16 cellular contexts compared by ENCODE assay signal in the genomic region with DNA sequence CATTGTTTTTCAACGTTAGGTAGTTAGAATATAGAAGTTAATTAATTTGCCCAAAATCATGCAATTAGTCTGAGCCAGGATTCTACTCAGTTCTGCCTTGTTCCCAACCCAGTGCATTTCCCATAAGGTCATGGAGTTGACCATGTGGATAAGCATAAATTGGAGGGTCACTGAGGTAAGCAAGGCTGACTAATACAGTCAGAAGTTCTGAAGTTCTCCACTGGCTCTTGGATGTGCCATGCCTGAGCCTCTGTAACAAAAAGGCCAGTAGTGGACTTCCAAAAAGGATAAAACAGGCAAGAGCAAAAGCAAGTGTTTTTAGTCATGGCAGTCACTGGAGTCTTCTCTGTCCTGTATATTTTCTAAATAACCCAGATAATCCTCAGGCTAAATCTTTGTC.
DNase-seq lines count a peak whose midpoint lies in the region; ATAC-seq, FAIRE-seq and TF ChIP-seq lines count a peak whose summit lies in the region.
"Had no signal": no experiment of that assay in that cellular context is flagged by ENCODE, and none has a peak within 500 bp of the region (broad histone marks: within the 10 kb centered on the region; RNA-seq: fewer than 3 reads in every experiment).

No MANE protein-coding gene starts in this region.

- no peak overlapping the region for H3K23ac ChIP-seq in mesendoderm (ENCODE audit: low read length)

- H3K79me2 ChIP-seq in Karpas-422 (ENCODE audit: low read length), result no peaks in the 10 kb centered on the region
- no peaks in the 10 kb centered on the region for H3K79me2 ChIP-seq in endothelial cell of umbilical vein (ENCODE audit: control insufficient read depth, insufficient read depth, low read length)
- no peaks in the 10 kb centered on the region for H3K79me2 ChIP-seq in mesendoderm (ENCODE audit: control insufficient read depth, insufficient read depth, low read length)

- H2BK5ac ChIP-seq in mesendoderm (ENCODE audit: low read length), result no peak overlapping the region

- H4K20me1 ChIP-seq in Karpas-422 (ENCODE audit: insufficient read depth, low read depth, low read length) (no peaks in the 10 kb centered on the region), endothelial cell of umbilical vein (replicated peaks; ENCODE audit: control insufficient read depth, extremely low read depth, insufficient read depth, low read length) (no peaks in the 10 kb centered on the region)

- ATAC-seq in activated T-cell treated with anti-CD3 and anti-CD28 coated beads, Interleukin-2, amount 50 U/mL, for 4 hours, result no peak
- ATAC-seq in HG03097 (IDR thresholded peaks at IDR 0.05; ENCODE audit: low FRiP score, unreplicated experiment), result no peak

- no peaks in the 10 kb centered on the region for H3K9me1 ChIP-seq in endothelial cell of umbilical vein (replicated peaks; ENCODE audit: control insufficient read depth, extremely low read depth, insufficient read depth, low read length)

- POLR2A ChIA-PET in endothelial cell of umbilical vein (lab: Charles Lee), result no interaction called here

- H2AK5ac ChIP-seq in mesendoderm (ENCODE audit: low read length), result no peak overlapping the region

- no peak overlapping the region for H2BK15ac ChIP-seq in mesendoderm (replicated peaks; ENCODE audit: low read depth)

- H3K4me3 ChIP-seq in Karpas-422 (ENCODE audit: low read length) (no peak overlapping the region), endothelial cell of umbilical vein (replicated peaks in 1 of 3; ENCODE audit: insufficient read depth in 1 of 3, low read depth in 1 of 3, low read length in 3 of 3) (no peak overlapping the region), mesendoderm (ENCODE audit: low read length) (no peak overlapping the region)
- H3K4me3 ChIP-seq: sigmoid colon, suprapubic skin had no signal

- TF ChIP-seq CTCF in 22Rv1 (IDR thresholded peaks at IDR 0.05) (no peak), endothelial cell of umbilical vein (IDR thresholded peaks at IDR 0.05; ENCODE audit: extremely low read depth in 1 of 2, insufficient read depth in 1 of 2, low read depth in 1 of 2, low read length in 2 of 2) (no peak)

- no peak overlapping the region for H2AFZ ChIP-seq in Karpas-422 (ENCODE audit: low read length)
- no peak overlapping the region for H2AFZ ChIP-seq in endothelial cell of umbilical vein (ENCODE audit: low read depth, low read length)

- H3K27me3 ChIP-seq in Karpas-422 (ENCODE audit: low read length) (no peaks in the 10 kb centered on the region), endothelial cell of umbilical vein (ENCODE audit: control insufficient read depth in 2 of 2, insufficient read depth in 2 of 2, low read length in 2 of 2) (no peaks in the 10 kb centered on the region), mesendoderm (ENCODE audit: insufficient read depth, low read length, poor library complexity) (no peaks in the 10 kb centered on the region)
- H3K27me3 ChIP-seq: neutrophil, sigmoid colon, suprapubic skin had no signal

- TSS peak; percentile 59 for BruUV-seq in endothelial cell of umbilical vein (replicated peaks; lab: Mats Ljungman, UMichigan)

- no peak overlapping the region for H3K4me3 Mint-ChIP-seq in activated T-cell treated with anti-CD3 and anti-CD28 coated beads, Interleukin-2, amount 50 U/mL, for 4 hours
- H3K4me3 Mint-ChIP-seq: activated B cell treated with CpG ODN at 0.5 μM for 24 hours; CD8-positive, alpha-beta memory T cell; T-helper 1 cell treated with Interleukin-12 subunit alpha and Interleukin-12 subunit beta and Interleukin-4 antibody, amounts not matched to agents 30 μg/mL and 1 μg/mL, for 36 hours had no signal

- H3K36me3 Mint-ChIP-seq in activated T-cell treated with anti-CD3 and anti-CD28 coated beads, Interleukin-2, amount 50 U/mL, for 4 hours (ENCODE audit: insufficient read depth), result no peaks in the 10 kb centered on the region

- H3K36me3 ChIP-seq in Karpas-422 (ENCODE audit: insufficient read depth, low read length) (no peaks in the 10 kb centered on the region), endothelial cell of umbilical vein (ENCODE audit: control insufficient read depth in 2 of 2, extremely low read depth in 1 of 2, insufficient read depth in 2 of 2, low read length in 2 of 2) (no peaks in the 10 kb centered on the region), mesendoderm (ENCODE audit: control insufficient read depth, insufficient read depth, low read length) (no peaks in the 10 kb centered on the region)
- H3K36me3 ChIP-seq: neutrophil, sigmoid colon, suprapubic skin had no signal

- dilution Hi-C loops in endothelial cell of umbilical vein (cut with MboI; ENCODE audit: extremely low pct_ligation_motif_present, low sequenced_read_pairs), result loop anchor here (25.0 kb wide), 1 partner anchor 128 kb away; a partner anchor contains a TSS

- H3K4me1 ChIP-seq in Karpas-422 (ENCODE audit: low read length) (peaks cover 90% of the 10 kb centered on the region), endothelial cell of umbilical vein (ENCODE audit: control insufficient read depth, extremely low read depth, insufficient read depth, low read length) (peaks cover 19% of the 10 kb centered on the region), mesendoderm (ENCODE audit: control insufficient read depth, low read depth, low read length) (no peaks in the 10 kb centered on the region)

- H3K27ac ChIP-seq in 22Rv1 (peak overlapping the region; percentile 80; the same call in 1 of the 2 replicates), Karpas-422 (ENCODE audit: low read length) (peak overlapping the region; percentile 92), endothelial cell of umbilical vein (ENCODE audit: insufficient read depth, low read depth, low read length) (peak overlapping the region; percentile 52), mesendoderm (ENCODE audit: low read depth, low read length) (no peak overlapping the region)
- H3K27ac ChIP-seq: neutrophil, suprapubic skin had no signal

- WGBS in mesendoderm (ENCODE audit: extremely low coverage, insufficient coverage, low lambda C conversion rate), result no CpG with 5 or more reads among the region's 1 CpG

- no peaks in the 10 kb centered on the region for H3K79me1 ChIP-seq in mesendoderm (ENCODE audit: low read length)

- FAIRE-seq in endothelial cell of umbilical vein (lab: Jason Lieb, UNC), result no peak

- H4K5ac ChIP-seq in mesendoderm (ENCODE audit: low read length), result no peak overlapping the region

- no peak overlapping the region for H3K9ac ChIP-seq in Karpas-422 (ENCODE audit: low read length)
- no peak overlapping the region for H3K9ac ChIP-seq in endothelial cell of umbilical vein (replicated peaks; ENCODE audit: extremely low read depth, insufficient read depth, low read length)
- H3K9ac ChIP-seq in mesendoderm (ENCODE audit: low read length), result no peak overlapping the region

- no peaks in the 10 kb centered on the region for H3K4me1 Mint-ChIP-seq in activated T-cell treated with anti-CD3 and anti-CD28 coated beads, Interleukin-2, amount 50 U/mL, for 4 hours (ENCODE audit: low read depth)
- H3K4me1 Mint-ChIP-seq: activated B cell treated with CpG ODN at 0.5 μM for 24 hours had no signal

- H2BK120ac ChIP-seq in mesendoderm (ENCODE audit: low read depth, low read length), result no peak overlapping the region

- H3K9me3 Mint-ChIP-seq in activated T-cell treated with anti-CD3 and anti-CD28 coated beads, Interleukin-2, amount 50 U/mL, for 4 hours, result no peaks in the 10 kb centered on the region
- H3K9me3 Mint-ChIP-seq: activated T-helper 2 cell treated with anti-CD3 and anti-CD28 coated beads, Interferon-gamma antibody, Interleukin-2, Interleukin-4, amounts not matched to agents 10 μg/mL and 5 μg/mL and 100 μg/mL, durations not matched to agents 14 hours and 24 hours and 36 hours; CD8-positive, alpha-beta memory T cell; T-helper 1 cell treated with Interleukin-12 subunit alpha and Interleukin-12 subunit beta and Interleukin-4 antibody, amounts not matched to agents 30 μg/mL and 1 μg/mL, for 36 hours had no signal

- no peak overlapping the region for H3K56ac ChIP-seq in mesendoderm (ENCODE audit: low read length)

- no peaks in the 10 kb centered on the region for H3K27me3 Mint-ChIP-seq in activated T-cell treated with anti-CD3 and anti-CD28 coated beads, Interleukin-2, amount 50 U/mL, for 4 hours (ENCODE audit: low read depth)
- H3K27me3 Mint-ChIP-seq: activated B cell treated with CpG ODN at 0.5 μM for 24 hours had no signal

- CTCF ChIA-PET in endothelial cell of umbilical vein (lab: Charles Lee), result no interaction called here

- no peaks in the 10 kb centered on the region for H3K9me2 ChIP-seq in Karpas-422 (replicated peaks; ENCODE audit: insufficient read depth, low read length)

- no peak overlapping the region for H4K8ac ChIP-seq in mesendoderm (ENCODE audit: low read depth, low read length)

- TF ChIP-seq POLR2A in endothelial cell of umbilical vein (IDR thresholded peaks at IDR 0.05; ENCODE audit: low read depth, low read length), result no peak

- intact Hi-C loops in endothelial cell of umbilical vein (cut with micrococcal nuclease), result no loop called here

- peak overlapping the region; percentile 34 for H3K18ac ChIP-seq in mesendoderm (ENCODE audit: low read length)

- H3K4me2 ChIP-seq in Karpas-422 (ENCODE audit: low read depth, low read length, poor library complexity, severe bottlenecking), result no peak overlapping the region
- no peak overlapping the region for H3K4me2 ChIP-seq in endothelial cell of umbilical vein (ENCODE audit: insufficient read depth, low read length)
- no peak overlapping the region for H3K4me2 ChIP-seq in mesendoderm (ENCODE audit: low read length)

- no peak overlapping the region for H3K4ac ChIP-seq in mesendoderm (ENCODE audit: low read depth, low read length)

- DNase-seq in Karpas-422, result no peak
- DNase-seq in endothelial cell of umbilical vein (ENCODE audit: low read depth, low spot score), result no peak
- no peak for DNase-seq in mesendoderm
- no peak for DNase-seq in KG1 (lab: John Stamatoyannopoulos, UW)
- no peak for DNase-seq in activated T-cell treated with anti-CD3 and anti-CD28 coated beads, Interleukin-2, amount 50 U/mL, for 4 hours
- DNase-seq in hepatic stellate cell (ENCODE audit: low spot score), result no peak
- DNase-seq: activated B cell treated with CpG ODN at 0.5 μM for 24 hours; CD8-positive, alpha-beta memory T cell; NCI-H345; sigmoid colon had no signal

- no peaks in the 10 kb centered on the region for H3K9me3 ChIP-seq in Karpas-422 (ENCODE audit: low read length)
- no peaks in the 10 kb centered on the region for H3K9me3 ChIP-seq in endothelial cell of umbilical vein (replicated peaks; ENCODE audit: control insufficient read depth, insufficient read depth, low read length)
- H3K9me3 ChIP-seq: neutrophil, sigmoid colon, suprapubic skin had no signal

TF ChIP-seq in endothelial cell of umbilical vein, 7 proteins besides CTCF, POLR2A, EP300 and RAD21 (continues in another document):
- TF ChIP-seq MYC (IDR thresholded peaks at IDR 0.05; ENCODE audit: low read depth, low read length) (no peak), FOS (IDR thresholded peaks at IDR 0.05; ENCODE audit: borderline replicate concordance, insufficient read depth, low read length) (no peak), JUN (IDR thresholded peaks at IDR 0.05; ENCODE audit: borderline replicate concordance, insufficient read depth, insufficient read length, low read depth) (no peak)
- TF ChIP-seq, protein P1, sequence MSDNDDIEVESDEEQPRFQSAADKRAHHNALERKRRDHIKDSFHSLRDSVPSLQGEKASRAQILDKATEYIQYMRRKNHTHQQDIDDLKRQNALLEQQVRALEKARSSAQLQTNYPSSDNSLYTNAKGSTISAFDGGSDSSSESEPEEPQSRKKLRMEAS (IDR thresholded peaks at IDR 0.05; ENCODE audit: insufficient read depth, insufficient read length), result no peak
